8 cellular contexts compared by ENCODE assay signal in genomic region chr7:100705753-100706671, GRCh38. TPM values are rescaled to one million over a fixed set of nuclear protein-coding genes. Genes with fewer than 3 reads are reported as not detected.
DNase-seq lines count a peak whose midpoint lies in the region; ATAC-seq and TF ChIP-seq lines count a peak whose summit lies in the region.

Gene POP7 (plus strand): TSS chr7:100706121. CDS start chr7:100706831, 710 bp downstream.

- CTCF ChIA-PET in activated CD4-positive, alpha-beta T cell treated with anti-CD3 and anti-CD28 coated beads for 36 hours (lab: Charles Lee) = interaction anchor here (0.6 to 3.6 kb wide), 52 partner anchors 8 to 798 kb away, joined by 3 to 104 read pairs (median 4); partner anchors contain the start of genes AGFG2, FBXO24, GIGYF1 and GPC2

- H3K4me3 ChIP-seq in choroid plexus epithelial cell (ENCODE audit: low read depth, low read length) = peak within 1 kb of the TSS; percentile 97

- H3K4me3 Mint-ChIP-seq in activated CD4-positive, alpha-beta T cell treated with anti-CD3 and anti-CD28 coated beads for 36 hours = peak within 1 kb of the TSS; percentile 96

- peak; percentile 94 for DNase-seq in Ammon's horn (ENCODE audit: low spot score)
- DNase-seq in GM19238 (ENCODE audit: insufficient read length, low spot score) = peak; percentile 95
- peak; percentile 91 to 97 for DNase-seq in NCI-H524 (lab: John Stamatoyannopoulos, UW)
- DNase-seq in activated CD4-positive, alpha-beta T cell treated with anti-CD3 and anti-CD28 coated beads for 36 hours = peak; percentile 99
- DNase-seq in choroid plexus epithelial cell (ENCODE audit: low read depth) = peak; percentile 99
- DNase-seq in kidney glomerular epithelial cell (lab: John Stamatoyannopoulos, UW) = peak; percentile 89
- DNase-seq in stimulated activated CD4-positive, alpha-beta T cell treated with anti-CD3 and anti-CD28 coated beads, Interleukin-1b, Interleukin-23, amount 100 ng/mL, for 1 hour (ENCODE audit: low read depth in 2 of 2) = peak; percentile 95 to 96

- POLR2A ChIA-PET in activated CD4-positive, alpha-beta T cell treated with anti-CD3 and anti-CD28 coated beads for 36 hours (lab: Charles Lee) = interaction anchor here (0.6 to 1.6 kb wide), 22 partner anchors 9 to 604 kb away, joined by 3 to 22 read pairs (median 4); partner anchors contain the start of genes FBXO24, GNB2, LRCH4 and MEPCE

- no peak for TF ChIP-seq CTCF in choroid plexus epithelial cell (conservative IDR thresholded peaks at IDR 0.05; ENCODE audit: low read depth, low read length)

- H3K27me3 Mint-ChIP-seq in activated CD4-positive, alpha-beta T cell treated with anti-CD3 and anti-CD28 coated beads for 36 hours = no peaks in the 10 kb centered on the region

- intact Hi-C loops in activated CD4-positive, alpha-beta T cell treated with anti-CD3 and anti-CD28 coated beads for 36 hours (cut with DNase I, micrococcal nuclease) = loop anchor here (1.0 to 5.0 kb wide), 14 partner anchors 12 to 538 kb away; partner anchors contain the start of genes FBXO24 (in 2 of the 2), GNB2 (in 2 of the 2), LRCH4 (in 2 of the 2) and SLC12A9 (in 2 of the 2)

- H3K27ac Mint-ChIP-seq in activated CD4-positive, alpha-beta T cell treated with anti-CD3 and anti-CD28 coated beads for 36 hours = peak within 1 kb of the TSS; percentile 96

- H3K4me1 Mint-ChIP-seq in activated CD4-positive, alpha-beta T cell treated with anti-CD3 and anti-CD28 coated beads for 36 hours = peaks cover 12% of the 10 kb centered on the region

- no peaks in the 10 kb centered on the region for H3K9me3 Mint-ChIP-seq in activated CD4-positive, alpha-beta T cell treated with anti-CD3 and anti-CD28 coated beads for 36 hours (ENCODE audit: low read depth)

- ATAC-seq in HG03442 (IDR thresholded peaks at IDR 0.05; ENCODE audit: unreplicated experiment) = peak; percentile 87
- ATAC-seq in activated CD4-positive, alpha-beta T cell treated with anti-CD3 and anti-CD28 coated beads for 36 hours = peak; percentile 96

- peaks cover 12% of the 10 kb centered on the region for H3K36me3 Mint-ChIP-seq in activated CD4-positive, alpha-beta T cell treated with anti-CD3 and anti-CD28 coated beads for 36 hours (ENCODE audit: low read depth)

RNA-seq across cellular contexts. Expression of gene POP7, which starts in this region (rescaled TPM):
- total RNA-seq in activated CD4-positive, alpha-beta T cell treated with anti-CD3 and anti-CD28 coated beads for 36 hours = 10 to 100 TPM; 46.1 to 59.4 TPM

Comparison
In these comparisons a context has a peak if more than half of its experiments do, and no peak if none do; other contexts are left out.
1. Peak in every context shown above with its lines: DNase-seq, ATAC-seq and H3K4me3 ChIP-seq.